ENCODE assay signal across 18 cellular contexts in genomic region chr14:68279437-68279720, GRCh38.
DNase-seq lines count a peak whose midpoint lies in the region; ATAC-seq, FAIRE-seq and TF ChIP-seq lines count a peak whose summit lies in the region.
"Had no signal": no experiment of that assay in that cellular context is flagged by ENCODE, and none has a peak within 500 bp of the region (broad histone marks: within the 10 kb centered on the region; RNA-seq: fewer than 3 reads in every experiment).

No MANE protein-coding gene starts in this region.

- no peak for FAIRE-seq in K562 (lab: Jason Lieb, UNC)

- H3K4me2 ChIP-seq in BLaER1, result peak overlapping the region; percentile 77
- H3K4me2 ChIP-seq in K562 (ENCODE audit: insufficient read depth, low read length), result no peak overlapping the region

- H4K20me1 ChIP-seq in BLaER1, result no peaks in the 10 kb centered on the region
- H4K20me1 ChIP-seq in K562 (replicated peaks; ENCODE audit: control insufficient read depth, insufficient read depth, low read length), result no peaks in the 10 kb centered on the region

- H3K27me3 Mint-ChIP-seq in HFFc6 (ENCODE audit: insufficient read depth), result no peaks in the 10 kb centered on the region; the same call in 1 of the 2 replicates
- H3K27me3 Mint-ChIP-seq: activated CD4-positive, alpha-beta T cell treated with anti-CD3 and anti-CD28 coated beads, Interleukin-2, amount 10 ng/mL, durations not matched to agents 7 days and 5 days; CD4-positive, alpha-beta T cell had no signal

- intact Hi-C loops in K562 (cut with micrococcal nuclease), result no loop called here
- intact Hi-C loops in psoas muscle (cut with DNase I), result no loop called here

- no peaks in the 10 kb centered on the region for H3K36me3 Mint-ChIP-seq in HFFc6 (ENCODE audit: low read depth)

- no peak overlapping the region for H3K4me3 Mint-ChIP-seq in HFFc6
- H3K4me3 Mint-ChIP-seq: activated CD4-positive, alpha-beta T cell treated with anti-CD3 and anti-CD28 coated beads, Interleukin-2, amount 10 ng/mL, durations not matched to agents 7 days and 5 days; CD4-positive, alpha-beta T cell had no signal

- H3K9me3 ChIP-seq in BLaER1 (no peaks in the 10 kb centered on the region), K562 (replicated peaks; ENCODE audit: control insufficient read depth, insufficient read depth, low read depth, low read length) (no peaks in the 10 kb centered on the region), psoas muscle (no peaks in the 10 kb centered on the region)
- H3K9me3 ChIP-seq: ovary had no signal

- POLR2A ChIA-PET in K562 (lab: Yijun Ruan, JAX), result no interaction called here

- DNase-seq in HFFc6 (no peak), K562 (ENCODE audit: extremely low read depth in 1 of 4, low spot score in 3 of 4) (no peak), psoas muscle (no peak), NCI-H1694 treated with DMSO at 0.1 percent for 48 hours (lab: John Stamatoyannopoulos, UW) (no peak), NCI-H187 treated with DMSO at 0.1 percent for 48 hours (lab: John Stamatoyannopoulos, UW) (no peak), dedifferentiated amniotic fluid mesenchymal stem cell (ENCODE audit: extremely low spot score) (no peak)
- DNase-seq: activated CD4-positive, alpha-beta T cell treated with anti-CD3 and anti-CD28 coated beads, Interleukin-2, amount 10 ng/mL, durations not matched to agents 7 days and 5 days; activated CD8-positive, alpha-beta memory T cell treated with anti-CD3 and anti-CD28 coated beads, Interleukin-2, amount 50 U/mL, for 48 hours; activated naive CD4-positive, alpha-beta T cell; aorta; CD4-positive, alpha-beta T cell; DND-41; NCI-H1105 treated with DMSO at 0.1 percent for 48 hours; NCI-H2171 treated with DMSO at 0.1 percent for 48 hours; NCI-H82; ovary had no signal

- peak overlapping the region; percentile 77; the same call in 1 of the 2 replicates for H2AFZ ChIP-seq in K562 (ENCODE audit: low read depth, low read length)

- H3K9me1 ChIP-seq in K562 (ENCODE audit: control insufficient read depth, insufficient read depth, low read length), result no peaks in the 10 kb centered on the region

- H3K36me3 ChIP-seq in BLaER1 (no peaks in the 10 kb centered on the region), K562 (ENCODE audit: control insufficient read depth, insufficient read depth, low read length) (no peaks in the 10 kb centered on the region), psoas muscle (ENCODE audit: insufficient read depth in 1 of 2, low read depth in 1 of 2) (no peaks in the 10 kb centered on the region)
- H3K36me3 ChIP-seq: ovary had no signal

- TF ChIP-seq CTCF in HFFc6 (IDR thresholded peaks at IDR 0.05) (no peak), K562 (IDR thresholded peaks at IDR 0.05 in 2 of 3, conservative IDR thresholded peaks at IDR 0.05 in 1 of 3; ENCODE audit: insufficient read depth in 2 of 3, low read depth in 1 of 3, low read length in 3 of 3) (no peak), psoas muscle (IDR thresholded peaks at IDR 0.05) (no peak)

- no peak for TF ChIP-seq RAD21 in K562 (CRISPR knock-in tag; conservative IDR thresholded peaks at IDR 0.05 in 1 of 2, IDR thresholded peaks at IDR 0.05 in 1 of 2)

- CTCF ChIA-PET in K562 (lab: Yijun Ruan, JAX; ENCODE audit: low intra/inter-chr PET ratio), result no interaction called here

- peaks cover 13% of the 10 kb centered on the region for H3K4me1 Mint-ChIP-seq in HFFc6 (ENCODE audit: low read depth)

- H3K9ac ChIP-seq in BLaER1 (peak overlapping the region; percentile 86), K562 (ENCODE audit: insufficient read depth in 1 of 2, low read depth in 2 of 2, low read length in 2 of 2) (no peak overlapping the region)

- in situ Hi-C loops in K562 (cut with MboI), result no loop called here

- no peaks in the 10 kb centered on the region for H3K9me3 Mint-ChIP-seq in HFFc6
- H3K9me3 Mint-ChIP-seq: activated CD4-positive, alpha-beta T cell treated with anti-CD3 and anti-CD28 coated beads, Interleukin-2, amount 10 ng/mL, durations not matched to agents 7 days and 5 days; CD4-positive, alpha-beta T cell had no signal

- 82% methylated on average over 3 of the region's 3 CpGs for WGBS in K562 (ENCODE audit: insufficient coverage, low coverage, missing lambda C conversion rate)
- 77 to 95% (median 85%) methylated on average over 3 of the region's 3 CpGs for WGBS in psoas muscle, 3 donors

- no peak for TF ChIP-seq POLR2A in K562 (conservative IDR thresholded peaks at IDR 0.05)

- peak overlapping the region; percentile 97 for H3K27ac ChIP-seq in BLaER1
- H3K27ac ChIP-seq in K562 (ENCODE audit: extremely low read depth, low read depth, low read length), result no peak overlapping the region
- peak overlapping the region; percentile 10 for H3K27ac ChIP-seq in psoas muscle
- H3K27ac ChIP-seq: ovary had no signal

- 0 out of 2 replicates have a peak overlapping the region, but pooled peaks have one; percentile 41 for H3K27ac Mint-ChIP-seq in HFFc6
- H3K27ac Mint-ChIP-seq: activated CD4-positive, alpha-beta T cell treated with anti-CD3 and anti-CD28 coated beads, Interleukin-2, amount 10 ng/mL, durations not matched to agents 7 days and 5 days had no signal

- H3K27me3 ChIP-seq in BLaER1 (no peaks in the 10 kb centered on the region), K562 (ENCODE audit: control insufficient read depth in 2 of 2, insufficient read depth in 2 of 2, low read length in 2 of 2) (no peaks in the 10 kb centered on the region), psoas muscle (ENCODE audit: insufficient read depth in 3 of 3, low read length in 2 of 3) (no peaks in the 10 kb centered on the region)
- H3K27me3 ChIP-seq: ovary had no signal

- BruUV-seq in K562 (replicated peaks; lab: Mats Ljungman, UMichigan), result no TSS peak

- H3K4me3 ChIP-seq in BLaER1 (peak overlapping the region; percentile 65), K562 (no peak overlapping the region), psoas muscle (no peak overlapping the region)
- H3K4me3 ChIP-seq: ovary had no signal

- TF ChIP-seq EP300 in K562 (IDR thresholded peaks at IDR 0.05; ENCODE audit: low read length), result no peak

- ATAC-seq in K562, result no peak
- ATAC-seq in psoas muscle, result peak in 1 of 4 donors; percentile 25
- ATAC-seq in HG02840 (IDR thresholded peaks at IDR 0.05; ENCODE audit: low FRiP score, unreplicated experiment), result no peak

- H3K4me1 ChIP-seq in BLaER1, result peaks cover 97% of the 10 kb centered on the region
- peaks cover 0 to 20% of the 10 kb centered on the region in 2 experiments; a peak in 2 of 5 replicates for H3K4me1 ChIP-seq in K562 (replicated peaks in 1 of 2; ENCODE audit: control insufficient read depth in 2 of 2, insufficient read depth in 2 of 2, low read length in 2 of 2)
- peaks cover 11% of the 10 kb centered on the region for H3K4me1 ChIP-seq in psoas muscle

- H3K79me2 ChIP-seq in K562 (ENCODE audit: control insufficient read depth, insufficient read depth, low read length), result no peaks in the 10 kb centered on the region

TF ChIP-seq in K562, 482 proteins besides CTCF, POLR2A, EP300 and RAD21:
- no peak for TF ChIP-seq SIX5 (IDR thresholded peaks at IDR 0.05; ENCODE audit: borderline replicate concordance in 1 of 2, insufficient read depth in 1 of 2, low read depth in 1 of 2, low read length in 2 of 2)
